Comparison of ENCODE assay signal across 8 cellular contexts in genomic region chr5:176446884-176447537, GRCh38. TPM values are rescaled to one million over a fixed set of nuclear protein-coding genes. Genes with fewer than 3 reads are reported as not detected.
A peak's percentile ranks its signal among the peaks of the same experiment; 100 is the strongest.
DNase-seq lines count a peak whose midpoint lies in the region; ATAC-seq and TF ChIP-seq lines count a peak whose summit lies in the region.

No MANE protein-coding gene starts in this region.

- 22 to 32% methylated on average over 20 to 24 of the region's 24 CpGs for WGBS in endodermal cell (ENCODE audit: insufficient coverage in 1 of 2, insufficient read length in 1 of 2), 2 experiments

- H3K9ac ChIP-seq in endodermal cell (ENCODE audit: extremely low read depth, low read length, poor library complexity, severe bottlenecking) = peak overlapping the region; percentile 93

- peak overlapping the region; percentile 42 for H3K27ac ChIP-seq in endodermal cell (ENCODE audit: low read depth, low read length)

- H3K4me1 Mint-ChIP-seq in endodermal cell (peaks cover 8% of the 10 kb centered on the region), natural killer cell (peaks cover 37 to 38% of the 10 kb centered on the region in 2 donors)

- peak; percentile 13 for DNase-seq in activated CD4-positive, alpha-beta T cell treated with anti-CD3 and anti-CD28 coated beads for 48 hours
- DNase-seq in activated CD4-positive, alpha-beta T cell treated with anti-CD3 and anti-CD28 coated beads, Interleukin-2, amount 50 U/mL, for 4 hours = no peak
- DNase-seq in UCSD-AML1 (lab: John Stamatoyannopoulos, UW; ENCODE audit: unreplicated experiment) (peak; percentile 49), endodermal cell (peak; percentile 69), natural killer cell (no peak), NAMALWA (ENCODE audit: low spot score) (no peak), foreskin melanocyte (no peak), hippocampal formation (lab: John Stamatoyannopoulos, UW) (no peak)

- TF ChIP-seq CTCF in endodermal cell (conservative IDR thresholded peaks at IDR 0.05) (peak; percentile 8), natural killer cell (IDR thresholded peaks at IDR 0.05) (no peak)

- no peaks in the 10 kb centered on the region for H3K27me3 ChIP-seq in endodermal cell (ENCODE audit: control insufficient read depth, insufficient read depth, low read length, poor library complexity, severe bottlenecking)

- H3K36me3 ChIP-seq in endodermal cell (ENCODE audit: control insufficient read depth, insufficient read depth, low read length) = peaks cover 13% of the 10 kb centered on the region

- no peaks in the 10 kb centered on the region for H3K9me3 ChIP-seq in endodermal cell (ENCODE audit: control insufficient read depth, low read length)

- H3K36me3 Mint-ChIP-seq in endodermal cell (ENCODE audit: low read depth) = peaks cover 8% of the 10 kb centered on the region
- no peaks in the 10 kb centered on the region for H3K36me3 Mint-ChIP-seq in natural killer cell

- H3K4me3 Mint-ChIP-seq in endodermal cell (peak overlapping the region; percentile 95), natural killer cell (peak overlapping the region; percentile 96)

- H3K4me1 ChIP-seq in endodermal cell (ENCODE audit: control insufficient read depth, insufficient read depth, low read length) = peaks cover 6% of the 10 kb centered on the region

- no peak for ATAC-seq in natural killer cell

- peak overlapping the region; percentile 98 for H3K27ac Mint-ChIP-seq in endodermal cell
- H3K27ac Mint-ChIP-seq in natural killer cell = peak overlapping the region; percentile 92 to 98

- H3K9me3 Mint-ChIP-seq in endodermal cell (peaks cover 2% of the 10 kb centered on the region), natural killer cell (no peaks in the 10 kb centered on the region)

- intact Hi-C loops in natural killer cell (cut with micrococcal nuclease) = no loop called here

- no peaks in the 10 kb centered on the region for H3K27me3 Mint-ChIP-seq in endodermal cell (ENCODE audit: insufficient read depth)
- no peaks in the 10 kb centered on the region for H3K27me3 Mint-ChIP-seq in natural killer cell (ENCODE audit: low read depth in 2 of 2)

- peak overlapping the region; percentile 91 for H3K4me3 ChIP-seq in endodermal cell (ENCODE audit: low read length)

RNA-seq across cellular contexts. Expression of gene FAF2, which starts 1.2 kb away (rescaled TPM):
- total RNA-seq in endodermal cell = 10 to 100 TPM; 42.9 to 53.0 TPM
- 37.6 TPM for polyA plus RNA-seq in endodermal cell (2013, experiment 1 of 2)
- polyA plus RNA-seq in endodermal cell (2013, experiment 2 of 2) = 35.7 TPM
- 10 to 100 TPM; 32.1 to 32.5 (median 32.1) TPM for total RNA-seq in natural killer cell

RNA-seq across cellular contexts. Expression of gene CLTB, which starts 30.7 kb away (rescaled TPM):
- total RNA-seq in endodermal cell (10 to 100 TPM; 40.9 to 49.7 TPM), natural killer cell (10 to 100 TPM; 60.6 to 77.2 (median 70.4) TPM)
- 32.9 TPM for polyA plus RNA-seq in endodermal cell (2013, experiment 1 of 2)
- 36.2 TPM for polyA plus RNA-seq in endodermal cell (2013, experiment 2 of 2)

RNA-seq across cellular contexts. Expression of gene HIGD2A, which starts 58.5 kb away (rescaled TPM):
- total RNA-seq in endodermal cell (100 to 1,000 TPM; 101 to 102 TPM), natural killer cell (10 to 100 TPM; 83.5 to 90.2 (median 86.2) TPM)
- polyA plus RNA-seq in endodermal cell (2013, experiment 1 of 2) = 139 TPM
- polyA plus RNA-seq in endodermal cell (2013, experiment 2 of 2) = 127 TPM

RNA-seq across cellular contexts. Expression of gene NOP16, which starts 58.6 kb away (rescaled TPM):
- total RNA-seq in endodermal cell (10 to 100 TPM; 18.6 to 31.3 TPM), natural killer cell (10 to 100 TPM in 2 of 3 donors, 1 to 10 TPM in 1; 6.4 to 12.4 (median 12.1) TPM)
- 19.3 TPM for polyA plus RNA-seq in endodermal cell (2013, experiment 1 of 2)
- polyA plus RNA-seq in endodermal cell (2013, experiment 2 of 2) = 19.2 TPM

Comparison
In these comparisons a context has a peak if more than half of its experiments do, and no peak if none do; other contexts are left out.
1. DNase-seq: peak in activated CD4-positive, alpha-beta T cell treated with anti-CD3 and anti-CD28 coated beads for 48 hours (single experiment), UCSD-AML1 (single experiment) and endodermal cell (single experiment); none in activated CD4-positive, alpha-beta T cell treated with anti-CD3 and anti-CD28 coated beads, Interleukin-2, amount 50 U/mL, for 4 hours (0 of 2), natural killer cell (single experiment), NAMALWA (single experiment), foreskin melanocyte (single experiment) and hippocampal formation (0 of 2).